ENCODE assay signal across 9 cellular contexts in the genomic region with DNA sequence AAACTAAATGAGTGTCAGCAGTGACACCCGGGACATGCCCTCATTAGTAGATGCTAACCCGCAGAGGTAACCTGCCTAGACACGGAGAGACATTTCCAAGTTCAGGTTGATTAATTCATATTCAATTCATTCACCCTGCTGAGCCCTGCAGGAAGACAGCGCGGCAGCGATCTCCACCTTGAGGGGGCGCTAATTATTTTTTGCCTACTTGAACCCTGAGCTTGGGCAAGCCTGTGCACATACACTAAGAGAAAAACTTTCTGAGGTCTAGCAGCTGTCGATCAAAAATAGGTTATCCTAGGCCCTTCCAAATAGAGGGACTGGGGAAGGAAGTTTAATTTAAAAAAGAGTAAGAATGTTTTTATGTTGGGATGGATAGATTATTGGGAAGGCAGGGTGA. TPM values are rescaled to one million over a fixed set of nuclear protein-coding genes. Genes with fewer than 3 reads are reported as not detected.
DNase-seq lines count a peak whose midpoint lies in the region; ATAC-seq and TF ChIP-seq lines count a peak whose summit lies in the region.
"Had no signal": no experiment of that assay in that cellular context is flagged by ENCODE, and none has a peak within 500 bp of the region (broad histone marks: within the 10 kb centered on the region; RNA-seq: fewer than 3 reads in every experiment).

No MANE protein-coding gene starts in this region.

- no peak for ATAC-seq in lower lobe of right lung

- TF ChIP-seq CTCF in epithelial cell of proximal tubule (conservative IDR thresholded peaks at IDR 0.05; ENCODE audit: low read depth, low read length) (peak; percentile 62), lower lobe of right lung (IDR thresholded peaks at IDR 0.05) (no peak)

- intact Hi-C loops in lower lobe of right lung (cut with DNase I): no loop called here

- H3K27ac ChIP-seq in lower lobe of right lung: no peak overlapping the region

- peaks cover 41% of the 10 kb centered on the region for H3K27me3 ChIP-seq in lower lobe of right lung (ENCODE audit: low read depth)

- DNase-seq in NCI-H2107 (lab: John Stamatoyannopoulos, UW): peak; percentile 0
- DNase-seq in NCI-H2107 treated with DMSO at 0.1 percent for 48 hours (lab: John Stamatoyannopoulos, UW; ENCODE audit: unreplicated experiment): no peak
- peak; percentile 17 for DNase-seq in NCI-H748 treated with DMSO at 0.1 percent for 48 hours (lab: John Stamatoyannopoulos, UW)
- no peak for DNase-seq in epithelial cell of proximal tubule (ENCODE audit: low read depth)
- DNase-seq in retina: peak; percentile 40
- no peak for DNase-seq in GF-D8 (lab: John Stamatoyannopoulos, UW)
- no peak for DNase-seq in lower lobe of right lung
- no peak for DNase-seq in T-helper 2 cell
- DNase-seq: CD4-positive, CD25-positive, alpha-beta regulatory T cell had no signal

- H3K4me3 ChIP-seq in epithelial cell of proximal tubule (ENCODE audit: low read depth, low read length) (peak overlapping the region; percentile 77), lower lobe of right lung (no peak overlapping the region)

- H3K36me3 ChIP-seq in lower lobe of right lung: no peaks in the 10 kb centered on the region

- H3K4me1 ChIP-seq in lower lobe of right lung: peaks cover 15% of the 10 kb centered on the region

- no peaks in the 10 kb centered on the region for H3K9me3 ChIP-seq in lower lobe of right lung

RNA-seq across cellular contexts. Expression of gene LYPD6, which starts 1.3 kb away (rescaled TPM):
- total RNA-seq in epithelial cell of proximal tubule (7.5 and 7.9 TPM in 2 replicates), lower lobe of right lung (0.47 TPM)
- total RNA-seq: CD4-positive, CD25-positive, alpha-beta regulatory T cell had no signal

Comparison
In these comparisons a context has a peak if more than half of its experiments do, and no peak if none do; other contexts are left out.
1. DNase-seq: peak in NCI-H2107 (single experiment), NCI-H748 treated with DMSO at 0.1 percent for 48 hours (single experiment) and retina (single experiment); none in NCI-H2107 treated with DMSO at 0.1 percent for 48 hours (single experiment), epithelial cell of proximal tubule (single experiment), GF-D8 (single experiment), lower lobe of right lung (single experiment) and T-helper 2 cell (0 of 5).